ENCODE assay signal across 11 cellular contexts in genomic region chr6:15351631-15352030, GRCh38.
DNase-seq lines count a peak whose midpoint lies in the region; ATAC-seq and TF ChIP-seq lines count a peak whose summit lies in the region.
"Had no signal": no experiment of that assay in that cellular context is flagged by ENCODE, and none has a peak within 500 bp of the region (broad histone marks: within the 10 kb centered on the region; RNA-seq: fewer than 3 reads in every experiment).

No MANE protein-coding gene starts in this region.

- H3K4me3 ChIP-seq in SJSA1: no peak overlapping the region
- no peak overlapping the region for H3K4me3 ChIP-seq in fibroblast of the aortic adventitia (ENCODE audit: low read depth, low read length)
- H3K4me3 ChIP-seq: SK-N-MC had no signal

- DNase-seq in EL (peak; percentile 81), SJSA1 (ENCODE audit: low read depth in 1 of 2, low spot score in 2 of 2) (peak; percentile 46 to 63), fibroblast of the aortic adventitia (ENCODE audit: low read depth) (peak; percentile 96), sciatic nerve (ENCODE audit: low spot score) (peak; percentile 66), DMS 273 (lab: John Stamatoyannopoulos, UW; ENCODE audit: unreplicated experiment) (no peak), T-helper 2 cell (no peak), posterior vena cava (ENCODE audit: low spot score) (no peak)
- DNase-seq: activated T-cell treated with anti-CD3 and anti-CD28 coated beads, Interleukin-2, amount 50 U/mL, for 1 hour; stimulated activated CD4-positive, alpha-beta T cell treated with anti-CD3 and anti-CD28 coated beads, Interleukin-2, amount 100 ng/mL, for 24 hours had no signal

- no peaks in the 10 kb centered on the region for H3K27me3 ChIP-seq in SJSA1 (replicated peaks)

- H3K36me3 ChIP-seq in SJSA1: no peaks in the 10 kb centered on the region

- intact Hi-C loops in sciatic nerve (cut with DNase I): no loop called here
- intact Hi-C loops in posterior vena cava (cut with DNase I): no loop called here

- H3K9me3 ChIP-seq in SJSA1 (replicated peaks): no peaks in the 10 kb centered on the region

- no peak overlapping the region for H3K27ac ChIP-seq in SJSA1
- H3K27ac ChIP-seq: SK-N-MC had no signal

- ATAC-seq in sciatic nerve (peak; percentile 95), GM19397 (IDR thresholded peaks at IDR 0.05; ENCODE audit: unreplicated experiment) (no peak)

- peaks cover 28% of the 10 kb centered on the region for H3K4me1 ChIP-seq in SJSA1 (replicated peaks)

- TF ChIP-seq CTCF in fibroblast of the aortic adventitia (IDR thresholded peaks at IDR 0.05; ENCODE audit: insufficient read depth, low read length): no peak

Comparison
In these comparisons a context has a peak if more than half of its experiments do, and no peak if none do; other contexts are left out.
1. DNase-seq: peak in EL (single experiment), SJSA1 (2 of 2), fibroblast of the aortic adventitia (single experiment) and sciatic nerve (single experiment); none in DMS 273 (single experiment), T-helper 2 cell (0 of 5) and posterior vena cava (single experiment).